In the genomic region with DNA sequence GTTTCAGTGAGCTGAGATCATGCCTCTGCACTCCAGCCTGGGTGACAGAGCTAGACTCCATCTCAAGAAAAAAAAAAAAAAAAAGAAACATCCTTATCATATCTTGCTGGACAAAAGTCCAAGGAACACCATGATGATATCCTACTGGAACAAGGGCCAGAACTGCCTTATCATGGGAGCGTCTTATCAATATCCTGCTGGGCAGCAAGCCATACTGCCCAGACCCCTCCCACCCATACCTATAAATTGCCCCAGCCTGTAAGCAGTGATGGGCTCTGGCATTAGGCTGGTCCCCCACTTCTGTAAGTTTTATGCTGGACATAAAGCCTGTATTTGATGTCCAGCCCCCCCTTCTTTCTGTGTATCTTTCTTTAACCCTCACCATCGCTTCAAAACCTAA, we compare ENCODE assay signal across 29 cellular contexts. TPM values are rescaled to one million over a fixed set of nuclear protein-coding genes. Genes with fewer than 3 reads are reported as not detected.
"Had no signal": no experiment of that assay in that cellular context is flagged by ENCODE, and none has a peak within 500 bp of the region (broad histone marks: within the 10 kb centered on the region; RNA-seq: fewer than 3 reads in every experiment).

No MANE protein-coding gene starts in this region.

- DNase-seq: stimulated activated CD4-positive, alpha-beta T cell treated with anti-CD3 and anti-CD28 coated beads, Interleukin-2, amount 100 ng/mL, for 48 hours; stimulated activated CD4-positive, alpha-beta T cell treated with anti-CD3 and anti-CD28 coated beads, Interleukin-4, amount 100 ng/mL, for 1 hour; stimulated activated CD4-positive, alpha-beta T cell treated with anti-CD3 and anti-CD28 coated beads, Interleukin-4, amount 100 ng/mL, for 24 hours; stimulated activated CD4-positive, alpha-beta T cell treated with anti-CD3 and anti-CD28 coated beads, Interleukin-4, amount 100 ng/mL, for 4 hours; stimulated activated CD8-positive, alpha-beta memory T cell treated with anti-CD3 and anti-CD28 coated beads, Interleukin-4, amount 100 ng/mL, for 48 hours; stimulated activated naive B cell treated with anti-CD40 and anti-IgM and Interleukin-4, amounts not matched to agents 10 μg/mL and 1 μg/mL and 100 μg/mL, for 72 hours; stimulated activated naive CD4-positive, alpha-beta T cell; stimulated activated naive CD4-positive, alpha-beta T cell treated with Interleukin-2 at 50 U/mL for 16 hours; stimulated activated naive CD8-positive, alpha-beta T cell treated with anti-CD3 and anti-CD28 coated beads, Interleukin-15, amount 100 ng/mL, for 72 hours; stimulated activated naive CD8-positive, alpha-beta T cell treated with anti-CD3 and anti-CD28 coated beads, Interleukin-15, Interleukin-2, amounts not matched to agents 100 U/mL and 50 U/mL, for 24 hours; stomach; substantia nigra; testis; thyroid gland; tibial artery; transverse colon; trophoblast cell; upper lobe of left lung; upper lobe of right lung; uterus had no signal

- H3K4me1 ChIP-seq: stomach, suprapubic skin, testis, thyroid gland, tibial artery, tibial nerve, transverse colon, upper lobe of left lung, upper lobe of right lung, uterus, vagina had no signal

- H3K36me3 ChIP-seq: stomach, suprapubic skin, thoracic aorta, thyroid gland, tibial artery, tibial nerve, transverse colon, upper lobe of left lung, upper lobe of right lung, uterus, vagina had no signal

- FAIRE-seq: urothelium cell line had no signal

- ATAC-seq: stimulated activated effector memory CD8-positive, alpha-beta T cell treated with anti-CD3 and anti-CD28 coated beads, Interleukin-12 subunit alpha, Interleukin-12 subunit beta, amount 100 ng/mL, for 72 hours; stimulated activated memory B cell treated with anti-CD40 and anti-IgM and Interleukin-4, amounts not matched to agents 10 μg/mL and 1 μg/mL and 100 μg/mL, for 72 hours; stimulated activated naive B cell treated with anti-CD40 and anti-IgM and Interleukin-4, amounts not matched to agents 10 μg/mL and 1 μg/mL and 100 μg/mL, for 72 hours; stimulated activated naive CD8-positive, alpha-beta T cell treated with anti-CD3 and anti-CD28 coated beads, Interleukin-15, amount 100 ng/mL, for 72 hours; stimulated activated naive CD8-positive, alpha-beta T cell treated with anti-CD3 and anti-CD28 coated beads, Interleukin-15, Interleukin-2, amounts not matched to agents 100 U/mL and 50 U/mL, for 24 hours; upper lobe of right lung had no signal

- H3K27ac ChIP-seq: stomach, suprapubic skin, testis, thoracic aorta, thyroid gland, tibial artery, tibial nerve, transverse colon, upper lobe of left lung, upper lobe of right lung, uterus, vagina had no signal

- H3K4me3 ChIP-seq: stomach, suprapubic skin, testis, thoracic aorta, thyroid gland, tibial artery, tibial nerve, transverse colon, upper lobe of left lung, upper lobe of right lung, uterus, vagina had no signal

- H3K27me3 ChIP-seq: stomach, suprapubic skin, testis, thyroid gland, tibial nerve, transverse colon, upper lobe of left lung, upper lobe of right lung, uterus, vagina had no signal

- H3K9me3 ChIP-seq: stomach, suprapubic skin, testis, thoracic aorta, thyroid gland, tibial artery, tibial nerve, transverse colon, upper lobe of left lung, upper lobe of right lung, uterus, vagina had no signal

RNA-seq across cellular contexts. Expression of a gene that starts 37.1 kb away (rescaled TPM):
- total RNA-seq: stomach, subcutaneous adipose tissue, temporal lobe, testis, thoracic aorta, transverse colon, upper lobe of left lung, upper lobe of right lung, vagina had no signal
- polyA plus RNA-seq: stomach had no signal
